In the genomic region with DNA sequence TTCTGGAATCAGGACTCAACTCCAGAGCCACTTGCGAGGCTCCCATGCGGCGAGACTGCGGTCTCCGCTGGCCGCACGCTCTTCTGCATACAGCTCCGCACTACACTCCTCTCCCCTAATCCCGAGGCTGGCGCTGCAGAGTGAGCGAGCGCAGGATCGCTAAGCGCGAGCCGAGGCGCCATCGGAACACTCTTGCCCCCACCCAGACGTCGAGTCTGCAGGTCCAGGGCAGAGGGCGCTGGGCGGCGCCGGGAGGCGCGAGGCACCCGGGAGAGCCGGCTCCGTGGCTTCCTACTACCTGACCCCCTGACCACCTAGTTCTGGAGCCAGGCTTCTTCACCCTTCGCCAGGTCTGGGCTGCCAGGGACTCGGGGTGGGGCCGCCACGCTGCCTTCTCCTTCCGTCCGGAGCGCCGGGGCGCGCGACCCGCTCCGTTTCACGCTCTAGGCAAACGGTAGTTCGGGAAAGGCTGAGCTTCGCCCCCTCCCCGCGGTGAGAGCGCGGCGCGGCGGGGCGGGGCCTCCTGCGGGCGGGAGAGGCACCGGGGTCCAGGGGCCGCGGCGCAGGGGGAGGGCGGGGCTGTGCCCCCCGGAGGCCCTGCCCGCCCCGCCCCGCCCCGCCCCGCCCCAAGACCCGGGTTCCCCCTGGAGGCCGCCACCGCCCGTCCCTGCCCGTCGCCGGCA, we compare ENCODE assay signal across 1 cellular context.
A peak's percentile ranks its signal among the peaks of the same experiment; 100 is the strongest.
TF ChIP-seq lines count a peak whose summit lies in the region.

No MANE protein-coding gene starts in this region.

TF ChIP-seq in K562, 482 proteins besides CTCF, POLR2A, EP300 and RAD21 (continued from another document):
- TF ChIP-seq, protein P1, sequence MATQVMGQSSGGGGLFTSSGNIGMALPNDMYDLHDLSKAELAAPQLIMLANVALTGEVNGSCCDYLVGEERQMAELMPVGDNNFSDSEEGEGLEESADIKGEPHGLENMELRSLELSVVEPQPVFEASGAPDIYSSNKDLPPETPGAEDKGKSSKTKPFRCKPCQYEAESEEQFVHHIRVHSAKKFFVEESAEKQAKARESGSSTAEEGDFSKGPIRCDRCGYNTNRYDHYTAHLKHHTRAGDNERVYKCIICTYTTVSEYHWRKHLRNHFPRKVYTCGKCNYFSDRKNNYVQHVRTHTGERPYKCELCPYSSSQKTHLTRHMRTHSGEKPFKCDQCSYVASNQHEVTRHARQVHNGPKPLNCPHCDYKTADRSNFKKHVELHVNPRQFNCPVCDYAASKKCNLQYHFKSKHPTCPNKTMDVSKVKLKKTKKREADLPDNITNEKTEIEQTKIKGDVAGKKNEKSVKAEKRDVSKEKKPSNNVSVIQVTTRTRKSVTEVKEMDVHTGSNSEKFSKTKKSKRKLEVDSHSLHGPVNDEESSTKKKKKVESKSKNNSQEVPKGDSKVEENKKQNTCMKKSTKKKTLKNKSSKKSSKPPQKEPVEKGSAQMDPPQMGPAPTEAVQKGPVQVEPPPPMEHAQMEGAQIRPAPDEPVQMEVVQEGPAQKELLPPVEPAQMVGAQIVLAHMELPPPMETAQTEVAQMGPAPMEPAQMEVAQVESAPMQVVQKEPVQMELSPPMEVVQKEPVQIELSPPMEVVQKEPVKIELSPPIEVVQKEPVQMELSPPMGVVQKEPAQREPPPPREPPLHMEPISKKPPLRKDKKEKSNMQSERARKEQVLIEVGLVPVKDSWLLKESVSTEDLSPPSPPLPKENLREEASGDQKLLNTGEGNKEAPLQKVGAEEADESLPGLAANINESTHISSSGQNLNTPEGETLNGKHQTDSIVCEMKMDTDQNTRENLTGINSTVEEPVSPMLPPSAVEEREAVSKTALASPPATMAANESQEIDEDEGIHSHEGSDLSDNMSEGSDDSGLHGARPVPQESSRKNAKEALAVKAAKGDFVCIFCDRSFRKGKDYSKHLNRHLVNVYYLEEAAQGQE (CRISPR knock-in tag; IDR thresholded peaks at IDR 0.05; ENCODE audit: low read depth): peak; percentile 84
- TF ChIP-seq NEUROD1 (IDR thresholded peaks at IDR 0.05; ENCODE audit: borderline replicate concordance, low read depth, low read length, partially characterized antibody) (no peak), CTBP1 (IDR thresholded peaks at IDR 0.05; ENCODE audit: borderline replicate concordance) (peak; percentile 80), ZNF431 (CRISPR knock-in tag; IDR thresholded peaks at IDR 0.05) (peak; percentile 79), MYNN (IDR thresholded peaks at IDR 0.05) (peak; percentile 63; the same call in 1 of the 2 replicates), MYNN (CRISPR knock-in tag; IDR thresholded peaks at IDR 0.05) (no peak), WHSC1 (IDR thresholded peaks at IDR 0.05; ENCODE audit: low read length) (no peak), NCOA4 (IDR thresholded peaks at IDR 0.05; ENCODE audit: partially characterized antibody) (no peak), ZNF23 (CRISPR knock-in tag; IDR thresholded peaks at IDR 0.05) (peak; percentile 41; the same call in 1 of the 2 replicates), STAG1 (CRISPR knock-in tag; IDR thresholded peaks at IDR 0.05; ENCODE audit: borderline replicate concordance) (no peak)
- TF ChIP-seq, protein P2, sequence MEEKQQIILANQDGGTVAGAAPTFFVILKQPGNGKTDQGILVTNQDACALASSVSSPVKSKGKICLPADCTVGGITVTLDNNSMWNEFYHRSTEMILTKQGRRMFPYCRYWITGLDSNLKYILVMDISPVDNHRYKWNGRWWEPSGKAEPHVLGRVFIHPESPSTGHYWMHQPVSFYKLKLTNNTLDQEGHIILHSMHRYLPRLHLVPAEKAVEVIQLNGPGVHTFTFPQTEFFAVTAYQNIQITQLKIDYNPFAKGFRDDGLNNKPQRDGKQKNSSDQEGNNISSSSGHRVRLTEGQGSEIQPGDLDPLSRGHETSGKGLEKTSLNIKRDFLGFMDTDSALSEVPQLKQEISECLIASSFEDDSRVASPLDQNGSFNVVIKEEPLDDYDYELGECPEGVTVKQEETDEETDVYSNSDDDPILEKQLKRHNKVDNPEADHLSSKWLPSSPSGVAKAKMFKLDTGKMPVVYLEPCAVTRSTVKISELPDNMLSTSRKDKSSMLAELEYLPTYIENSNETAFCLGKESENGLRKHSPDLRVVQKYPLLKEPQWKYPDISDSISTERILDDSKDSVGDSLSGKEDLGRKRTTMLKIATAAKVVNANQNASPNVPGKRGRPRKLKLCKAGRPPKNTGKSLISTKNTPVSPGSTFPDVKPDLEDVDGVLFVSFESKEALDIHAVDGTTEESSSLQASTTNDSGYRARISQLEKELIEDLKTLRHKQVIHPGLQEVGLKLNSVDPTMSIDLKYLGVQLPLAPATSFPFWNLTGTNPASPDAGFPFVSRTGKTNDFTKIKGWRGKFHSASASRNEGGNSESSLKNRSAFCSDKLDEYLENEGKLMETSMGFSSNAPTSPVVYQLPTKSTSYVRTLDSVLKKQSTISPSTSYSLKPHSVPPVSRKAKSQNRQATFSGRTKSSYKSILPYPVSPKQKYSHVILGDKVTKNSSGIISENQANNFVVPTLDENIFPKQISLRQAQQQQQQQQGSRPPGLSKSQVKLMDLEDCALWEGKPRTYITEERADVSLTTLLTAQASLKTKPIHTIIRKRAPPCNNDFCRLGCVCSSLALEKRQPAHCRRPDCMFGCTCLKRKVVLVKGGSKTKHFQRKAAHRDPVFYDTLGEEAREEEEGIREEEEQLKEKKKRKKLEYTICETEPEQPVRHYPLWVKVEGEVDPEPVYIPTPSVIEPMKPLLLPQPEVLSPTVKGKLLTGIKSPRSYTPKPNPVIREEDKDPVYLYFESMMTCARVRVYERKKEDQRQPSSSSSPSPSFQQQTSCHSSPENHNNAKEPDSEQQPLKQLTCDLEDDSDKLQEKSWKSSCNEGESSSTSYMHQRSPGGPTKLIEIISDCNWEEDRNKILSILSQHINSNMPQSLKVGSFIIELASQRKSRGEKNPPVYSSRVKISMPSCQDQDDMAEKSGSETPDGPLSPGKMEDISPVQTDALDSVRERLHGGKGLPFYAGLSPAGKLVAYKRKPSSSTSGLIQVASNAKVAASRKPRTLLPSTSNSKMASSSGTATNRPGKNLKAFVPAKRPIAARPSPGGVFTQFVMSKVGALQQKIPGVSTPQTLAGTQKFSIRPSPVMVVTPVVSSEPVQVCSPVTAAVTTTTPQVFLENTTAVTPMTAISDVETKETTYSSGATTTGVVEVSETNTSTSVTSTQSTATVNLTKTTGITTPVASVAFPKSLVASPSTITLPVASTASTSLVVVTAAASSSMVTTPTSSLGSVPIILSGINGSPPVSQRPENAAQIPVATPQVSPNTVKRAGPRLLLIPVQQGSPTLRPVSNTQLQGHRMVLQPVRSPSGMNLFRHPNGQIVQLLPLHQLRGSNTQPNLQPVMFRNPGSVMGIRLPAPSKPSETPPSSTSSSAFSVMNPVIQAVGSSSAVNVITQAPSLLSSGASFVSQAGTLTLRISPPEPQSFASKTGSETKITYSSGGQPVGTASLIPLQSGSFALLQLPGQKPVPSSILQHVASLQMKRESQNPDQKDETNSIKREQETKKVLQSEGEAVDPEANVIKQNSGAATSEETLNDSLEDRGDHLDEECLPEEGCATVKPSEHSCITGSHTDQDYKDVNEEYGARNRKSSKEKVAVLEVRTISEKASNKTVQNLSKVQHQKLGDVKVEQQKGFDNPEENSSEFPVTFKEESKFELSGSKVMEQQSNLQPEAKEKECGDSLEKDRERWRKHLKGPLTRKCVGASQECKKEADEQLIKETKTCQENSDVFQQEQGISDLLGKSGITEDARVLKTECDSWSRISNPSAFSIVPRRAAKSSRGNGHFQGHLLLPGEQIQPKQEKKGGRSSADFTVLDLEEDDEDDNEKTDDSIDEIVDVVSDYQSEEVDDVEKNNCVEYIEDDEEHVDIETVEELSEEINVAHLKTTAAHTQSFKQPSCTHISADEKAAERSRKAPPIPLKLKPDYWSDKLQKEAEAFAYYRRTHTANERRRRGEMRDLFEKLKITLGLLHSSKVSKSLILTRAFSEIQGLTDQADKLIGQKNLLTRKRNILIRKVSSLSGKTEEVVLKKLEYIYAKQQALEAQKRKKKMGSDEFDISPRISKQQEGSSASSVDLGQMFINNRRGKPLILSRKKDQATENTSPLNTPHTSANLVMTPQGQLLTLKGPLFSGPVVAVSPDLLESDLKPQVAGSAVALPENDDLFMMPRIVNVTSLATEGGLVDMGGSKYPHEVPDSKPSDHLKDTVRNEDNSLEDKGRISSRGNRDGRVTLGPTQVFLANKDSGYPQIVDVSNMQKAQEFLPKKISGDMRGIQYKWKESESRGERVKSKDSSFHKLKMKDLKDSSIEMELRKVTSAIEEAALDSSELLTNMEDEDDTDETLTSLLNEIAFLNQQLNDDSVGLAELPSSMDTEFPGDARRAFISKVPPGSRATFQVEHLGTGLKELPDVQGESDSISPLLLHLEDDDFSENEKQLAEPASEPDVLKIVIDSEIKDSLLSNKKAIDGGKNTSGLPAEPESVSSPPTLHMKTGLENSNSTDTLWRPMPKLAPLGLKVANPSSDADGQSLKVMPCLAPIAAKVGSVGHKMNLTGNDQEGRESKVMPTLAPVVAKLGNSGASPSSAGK (IDR thresholded peaks at IDR 0.05): peak; percentile 91
- TF ChIP-seq, protein P3, sequence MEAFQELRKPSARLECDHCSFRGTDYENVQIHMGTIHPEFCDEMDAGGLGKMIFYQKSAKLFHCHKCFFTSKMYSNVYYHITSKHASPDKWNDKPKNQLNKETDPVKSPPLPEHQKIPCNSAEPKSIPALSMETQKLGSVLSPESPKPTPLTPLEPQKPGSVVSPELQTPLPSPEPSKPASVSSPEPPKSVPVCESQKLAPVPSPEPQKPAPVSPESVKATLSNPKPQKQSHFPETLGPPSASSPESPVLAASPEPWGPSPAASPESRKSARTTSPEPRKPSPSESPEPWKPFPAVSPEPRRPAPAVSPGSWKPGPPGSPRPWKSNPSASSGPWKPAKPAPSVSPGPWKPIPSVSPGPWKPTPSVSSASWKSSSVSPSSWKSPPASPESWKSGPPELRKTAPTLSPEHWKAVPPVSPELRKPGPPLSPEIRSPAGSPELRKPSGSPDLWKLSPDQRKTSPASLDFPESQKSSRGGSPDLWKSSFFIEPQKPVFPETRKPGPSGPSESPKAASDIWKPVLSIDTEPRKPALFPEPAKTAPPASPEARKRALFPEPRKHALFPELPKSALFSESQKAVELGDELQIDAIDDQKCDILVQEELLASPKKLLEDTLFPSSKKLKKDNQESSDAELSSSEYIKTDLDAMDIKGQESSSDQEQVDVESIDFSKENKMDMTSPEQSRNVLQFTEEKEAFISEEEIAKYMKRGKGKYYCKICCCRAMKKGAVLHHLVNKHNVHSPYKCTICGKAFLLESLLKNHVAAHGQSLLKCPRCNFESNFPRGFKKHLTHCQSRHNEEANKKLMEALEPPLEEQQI (IDR thresholded peaks at IDR 0.05): no peak
